Comparison of ENCODE assay signal across 14 cellular contexts in genomic region chr18:23279931-23280330, GRCh38.
"Had no signal": no experiment of that assay in that cellular context is flagged by ENCODE, and none has a peak within 500 bp of the region (broad histone marks: within the 10 kb centered on the region; RNA-seq: fewer than 3 reads in every experiment).

No MANE protein-coding gene starts in this region.

- H3K27ac Mint-ChIP-seq: activated CD4-positive, alpha-beta T cell treated with anti-CD3 and anti-CD28 coated beads for 36 hours; activated naive CD4-positive, alpha-beta T cell treated with anti-CD3 and anti-CD28 coated beads, Interleukin-2, amount 50 U/mL, for 24 hours; activated T-helper 2 cell treated with anti-CD3 and anti-CD28 coated beads, Interferon-gamma antibody, Interleukin-2, Interleukin-4, amounts not matched to agents 10 μg/mL and 5 μg/mL and 100 μg/mL, durations not matched to agents 14 hours and 24 hours and 36 hours; dendritic cell treated with granulocyte-macrophage colony-stimulating factor and Interleukin-4, amounts not matched to agents 40 ng/mL and 50 ng/mL, for 4 days had no signal

- H3K9me3 Mint-ChIP-seq: activated naive CD4-positive, alpha-beta T cell treated with anti-CD3 and anti-CD28 coated beads, Interleukin-2, amount 50 U/mL, for 24 hours; central memory CD8-positive, alpha-beta T cell had no signal

- FAIRE-seq: urothelium cell line had no signal

- H3K27ac ChIP-seq: body of pancreas, VCaP had no signal

- H3K4me3 Mint-ChIP-seq: activated CD4-positive, alpha-beta T cell treated with anti-CD3 and anti-CD28 coated beads for 36 hours; activated naive CD4-positive, alpha-beta T cell treated with anti-CD3 and anti-CD28 coated beads, Interleukin-2, amount 50 U/mL, for 24 hours; central memory CD8-positive, alpha-beta T cell; dendritic cell treated with granulocyte-macrophage colony-stimulating factor and Interleukin-4, amounts not matched to agents 40 ng/mL and 50 ng/mL, for 4 days; endodermal cell; nephron had no signal

- H3K27me3 ChIP-seq: body of pancreas had no signal

- H3K27me3 Mint-ChIP-seq: activated CD4-positive, alpha-beta T cell treated with anti-CD3 and anti-CD28 coated beads for 36 hours; activated naive CD4-positive, alpha-beta T cell treated with anti-CD3 and anti-CD28 coated beads, Interleukin-2, amount 50 U/mL, for 24 hours; central memory CD8-positive, alpha-beta T cell; dendritic cell treated with granulocyte-macrophage colony-stimulating factor and Interleukin-4, amounts not matched to agents 40 ng/mL and 50 ng/mL, for 4 days had no signal

- ATAC-seq: activated CD4-positive, alpha-beta T cell treated with anti-CD3 and anti-CD28 coated beads for 36 hours; body of pancreas; esophagus mucosa had no signal

- H3K4me3 ChIP-seq: body of pancreas had no signal

- DNase-seq: activated CD4-positive, alpha-beta T cell treated with anti-CD3 and anti-CD28 coated beads for 36 hours; amniotic stem cell; body of pancreas; endodermal cell; glutamatergic neuron; mammary epithelial cell had no signal

- H3K4me1 Mint-ChIP-seq: central memory CD8-positive, alpha-beta T cell had no signal

- H3K4me1 ChIP-seq: body of pancreas had no signal

- H3K9me3 ChIP-seq: body of pancreas had no signal
